Comparison of ENCODE assay signal across 7 cellular contexts in genomic region chr15:64044315-64045105, GRCh38. TPM values are rescaled to one million over a fixed set of nuclear protein-coding genes. Genes with fewer than 3 reads are reported as not detected.
DNase-seq lines count a peak whose midpoint lies in the region; ATAC-seq lines count a peak whose summit lies in the region.

No MANE protein-coding gene starts in this region.

- peaks cover 8% of the 10 kb centered on the region for H3K27me3 Mint-ChIP-seq in activated T-helper 17 cell treated with anti-CD3 and anti-CD28 coated beads, Interleukin-2, amount 50 U/mL, for 72 hours

- no peak overlapping the region for H3K9ac ChIP-seq in rectal smooth muscle tissue (ENCODE audit: low read length)

- no peak overlapping the region for H3K27ac ChIP-seq in rectal smooth muscle tissue (ENCODE audit: low read depth, low read length)
- no peak overlapping the region for H3K27ac ChIP-seq in caudate nucleus (ENCODE audit: low read depth, low read length)

- no peaks in the 10 kb centered on the region for H3K36me3 Mint-ChIP-seq in activated T-helper 17 cell treated with anti-CD3 and anti-CD28 coated beads, Interleukin-2, amount 50 U/mL, for 72 hours (ENCODE audit: low read depth)

- peak overlapping the region; percentile 58 for H3K4me3 ChIP-seq in rectal smooth muscle tissue (ENCODE audit: low read length)

- no peaks in the 10 kb centered on the region for H3K27me3 ChIP-seq in rectal smooth muscle tissue (ENCODE audit: control insufficient read depth, insufficient read depth, low read length)

- no peaks in the 10 kb centered on the region for H3K36me3 ChIP-seq in rectal smooth muscle tissue (ENCODE audit: control insufficient read depth, insufficient read depth, low read length)

- H3K27ac Mint-ChIP-seq in activated T-helper 17 cell treated with anti-CD3 and anti-CD28 coated beads, Interleukin-2, amount 50 U/mL, for 72 hours, result no peak overlapping the region

- H3K9me3 Mint-ChIP-seq in activated T-helper 17 cell treated with anti-CD3 and anti-CD28 coated beads, Interleukin-2, amount 50 U/mL, for 72 hours, result no peaks in the 10 kb centered on the region

- H3K4me1 Mint-ChIP-seq in activated T-helper 17 cell treated with anti-CD3 and anti-CD28 coated beads, Interleukin-2, amount 50 U/mL, for 72 hours, result peaks cover 5% of the 10 kb centered on the region

- DNase-seq in NCI-H526 treated with DMSO at 0.1 percent for 48 hours (lab: John Stamatoyannopoulos, UW), result no peak
- DNase-seq in caudate nucleus (lab: John Stamatoyannopoulos, UW), result no peak
- no peak for DNase-seq in D341Med (ENCODE audit: low spot score)

- peak overlapping the region; percentile 50 for H3K4me3 Mint-ChIP-seq in activated T-helper 17 cell treated with anti-CD3 and anti-CD28 coated beads, Interleukin-2, amount 50 U/mL, for 72 hours

- peak; percentile 63 for ATAC-seq in GM18868 (IDR thresholded peaks at IDR 0.05; ENCODE audit: unreplicated experiment)
- ATAC-seq in HG02759 (IDR thresholded peaks at IDR 0.05; ENCODE audit: unreplicated experiment), result peak; percentile 59
- ATAC-seq in activated T-helper 17 cell treated with anti-CD3 and anti-CD28 coated beads, Interleukin-2, amount 50 U/mL, for 72 hours (replicated peaks), result no peak

- no peaks in the 10 kb centered on the region for H3K4me1 ChIP-seq in rectal smooth muscle tissue (ENCODE audit: control insufficient read depth, insufficient read depth, low read length)

RNA-seq across cellular contexts. Expression of gene DAPK2, which starts 1.8 kb away (rescaled TPM):
- 10 to 100 TPM in 1 of 2 donors, under 1 TPM in 1; 0.82 to 10.6 TPM for total RNA-seq in activated T-helper 17 cell treated with anti-CD3 and anti-CD28 coated beads, Interleukin-2, amount 50 U/mL, for 72 hours

RNA-seq across cellular contexts. Expression of gene CIAO2A, which starts 49.1 kb away (rescaled TPM):
- 10 to 100 TPM; 71.7 to 99.1 TPM for total RNA-seq in activated T-helper 17 cell treated with anti-CD3 and anti-CD28 coated beads, Interleukin-2, amount 50 U/mL, for 72 hours

RNA-seq across cellular contexts. Expression of gene SNX1, which starts 51.3 kb away (rescaled TPM):
- total RNA-seq in activated T-helper 17 cell treated with anti-CD3 and anti-CD28 coated beads, Interleukin-2, amount 50 U/mL, for 72 hours, result 100 to 1,000 TPM in 1 of 2 donors, 10 to 100 TPM in 1; 91.3 to 126 TPM
